8 cellular contexts compared by ENCODE assay signal in genomic region chr4:26330186-26330787, GRCh38. TPM values are rescaled to one million over a fixed set of nuclear protein-coding genes. Genes with fewer than 3 reads are reported as not detected.
DNase-seq lines count a peak whose midpoint lies in the region; ATAC-seq and TF ChIP-seq lines count a peak whose summit lies in the region.

No MANE protein-coding gene starts in this region.

- peaks cover 29 to 55% of the 10 kb centered on the region in 2 donors for H3K4me1 ChIP-seq in gastrocnemius medialis

- intact Hi-C loops in left cardiac atrium (cut with DNase I), result loop anchor here (2.0 to 10.0 kb wide), 2 partner anchors 75 to 81 kb away; no protein-coding TSS in a partner anchor
- intact Hi-C loops in gastrocnemius medialis (cut with DNase I; ENCODE audit: low total_unique reads), result loop anchor here (1.0 kb wide), 1 partner anchor 80 kb away; no protein-coding TSS in a partner anchor

- H3K9me3 ChIP-seq in gastrocnemius medialis, result no peaks in the 10 kb centered on the region

- DNase-seq in BJ (ENCODE audit: low read depth) (no peak), NCI-H2227 treated with DMSO at 0.1 percent for 48 hours (lab: John Stamatoyannopoulos, UW) (peak; percentile 48), amniotic epithelial cell (ENCODE audit: low read depth) (peak; percentile 66), left cardiac atrium (no peak), gastrocnemius medialis (no peak)

- in situ Hi-C loops in gastrocnemius medialis (cut with MboI; ENCODE audit: low sequenced_read_pairs in 4 of 4), result loop anchor here in 3 of 4 donors (5.0 to 25.0 kb wide), 4 partner anchors 65 to 682 kb away; no protein-coding TSS in a partner anchor

- ATAC-seq in GM18517 (IDR thresholded peaks at IDR 0.05; ENCODE audit: unreplicated experiment) (peak; percentile 78), HG03159 (IDR thresholded peaks at IDR 0.05; ENCODE audit: unreplicated experiment) (peak; percentile 71), left cardiac atrium (peak; percentile 68 to 78), gastrocnemius medialis (peak; percentile 67 to 77), HG02571 (IDR thresholded peaks at IDR 0.05; ENCODE audit: unreplicated experiment) (no peak)

- POLR2A ChIA-PET in BJ (lab: Charles Lee), result interaction anchor here (0.5 kb wide), 1 partner anchor 16 kb away, joined by 3 read pairs; no protein-coding TSS in a partner anchor

- no peak for TF ChIP-seq POLR2A in gastrocnemius medialis (IDR thresholded peaks at IDR 0.05)

- TF ChIP-seq CTCF in BJ (IDR thresholded peaks at IDR 0.05; ENCODE audit: insufficient read depth, low read depth, low read length) (peak; percentile 65), gastrocnemius medialis (IDR thresholded peaks at IDR 0.05 in 4 of 5, conservative IDR thresholded peaks at IDR 0.05 in 1 of 5) (peak; percentile 62 to 75 (median 67))

- H3K27ac ChIP-seq in gastrocnemius medialis, result no peak overlapping the region

- no peaks in the 10 kb centered on the region for H3K36me3 ChIP-seq in BJ (ENCODE audit: control insufficient read depth, insufficient read depth, low read length)
- no peaks in the 10 kb centered on the region for H3K36me3 ChIP-seq in gastrocnemius medialis

- no peaks in the 10 kb centered on the region for H3K27me3 ChIP-seq in BJ (ENCODE audit: control insufficient read depth, insufficient read depth, low read length)
- no peaks in the 10 kb centered on the region for H3K27me3 ChIP-seq in gastrocnemius medialis

- CTCF ChIA-PET in BJ (lab: Yijun Ruan, JAX), result interaction anchor here (0.6 to 6.9 kb wide), 29 partner anchors 8 to 798 kb away, joined by 3 to 76 read pairs (median 4); no protein-coding TSS in a partner anchor

- no peak overlapping the region for H3K4me3 ChIP-seq in BJ (ENCODE audit: low read depth, low read length)
- H3K4me3 ChIP-seq in gastrocnemius medialis, result no peak overlapping the region

RNA-seq across cellular contexts. Expression of gene RBPJ, which starts 9.5 kb away (rescaled TPM):
- polyA plus RNA-seq in BJ (2011; rRNA removed), result 31.6 and 51.5 TPM in 2 replicates
- 25.0 and 25.4 TPM in 2 replicates for polyA minus RNA-seq in BJ (2011; rRNA and poly(A)+ RNA removed)
- total RNA-seq in left cardiac atrium (10 to 100 TPM; 49.6 to 63.5 TPM), gastrocnemius medialis (10 to 100 TPM; 22.8 to 73.3 (median 37.1) TPM)

Comparison
In these comparisons a context has a peak if more than half of its experiments do, and no peak if none do; other contexts are left out.
1. DNase-seq: peak in NCI-H2227 treated with DMSO at 0.1 percent for 48 hours (single experiment) and amniotic epithelial cell (single experiment); none in BJ (single experiment), left cardiac atrium (single experiment) and gastrocnemius medialis (0 of 2).